In the genomic region with DNA sequence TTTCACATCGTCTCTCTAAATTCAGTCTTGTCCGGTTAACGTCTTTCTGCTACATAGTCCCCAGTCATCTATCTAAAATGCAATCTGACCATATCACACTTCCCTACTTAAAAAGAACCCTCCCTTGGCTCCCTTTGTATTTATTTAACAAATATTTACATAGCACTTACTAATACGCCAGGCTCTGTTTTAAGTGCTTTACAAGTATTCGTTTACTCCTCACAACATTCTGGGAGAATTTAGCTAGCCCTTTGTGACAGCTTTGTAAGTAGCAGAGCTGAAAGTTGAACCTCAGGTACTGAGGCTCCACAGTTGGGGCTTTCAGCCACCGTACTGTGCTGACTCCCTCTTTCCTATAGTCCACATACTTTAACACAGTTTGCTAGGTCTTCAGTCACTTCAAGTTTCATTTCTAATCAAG, we compare ENCODE assay signal across 12 cellular contexts. TPM values are rescaled to one million over a fixed set of nuclear protein-coding genes. Genes with fewer than 3 reads are reported as not detected.
DNase-seq lines count a peak whose midpoint lies in the region; ATAC-seq and TF ChIP-seq lines count a peak whose summit lies in the region.
"Had no signal": no experiment of that assay in that cellular context is flagged by ENCODE, and none has a peak within 500 bp of the region (broad histone marks: within the 10 kb centered on the region; RNA-seq: fewer than 3 reads in every experiment).

No MANE protein-coding gene starts in this region.

- peaks cover 29 to 79% (median 67%) of the 10 kb centered on the region in 4 donors for H3K4me1 Mint-ChIP-seq in naive thymus-derived CD8-positive, alpha-beta T cell

- peaks cover 100% of the 10 kb centered on the region for H3K79me2 ChIP-seq in Karpas-422 (ENCODE audit: low read length)

- peaks cover 6% of the 10 kb centered on the region; the same call in 1 of the 2 replicates for H3K36me3 ChIP-seq in Karpas-422 (ENCODE audit: insufficient read depth, low read length)

- H3K27me3 ChIP-seq in Karpas-422 (ENCODE audit: low read length), result no peaks in the 10 kb centered on the region
- no peaks in the 10 kb centered on the region for H3K27me3 ChIP-seq in foreskin keratinocyte
- H3K27me3 ChIP-seq: dorsolateral prefrontal cortex had no signal

- ATAC-seq in naive thymus-derived CD8-positive, alpha-beta T cell, result peak in 1 of 2 donors; percentile 20
- ATAC-seq in foreskin keratinocyte (no peak), GM19452 (IDR thresholded peaks at IDR 0.05; ENCODE audit: unreplicated experiment) (no peak)

- H3K27ac Mint-ChIP-seq in naive thymus-derived CD8-positive, alpha-beta T cell, result peak overlapping the region in 9 of 10 donors; percentile 3 to 76 (median 27)
- H3K27ac Mint-ChIP-seq: T-helper 1 cell treated with Interleukin-12 subunit alpha and Interleukin-12 subunit beta and Interleukin-4 antibody, amounts not matched to agents 30 μg/mL and 1 μg/mL, for 36 hours had no signal

- H3K9me3 Mint-ChIP-seq in naive thymus-derived CD8-positive, alpha-beta T cell, result no peaks in the 10 kb centered on the region
- H3K9me3 Mint-ChIP-seq: T-helper 1 cell treated with Interleukin-12 subunit alpha and Interleukin-12 subunit beta and Interleukin-4 antibody, amounts not matched to agents 30 μg/mL and 1 μg/mL, for 36 hours had no signal

- H3K4me1 ChIP-seq in Karpas-422 (ENCODE audit: low read length), result no peaks in the 10 kb centered on the region
- peaks cover 14% of the 10 kb centered on the region for H3K4me1 ChIP-seq in foreskin keratinocyte

- no peak overlapping the region for H3K4me2 ChIP-seq in Karpas-422 (ENCODE audit: low read depth, low read length, poor library complexity, severe bottlenecking)

- H3K9me3 ChIP-seq in Karpas-422 (ENCODE audit: low read length), result no peaks in the 10 kb centered on the region

- H3K4me3 Mint-ChIP-seq in naive thymus-derived CD8-positive, alpha-beta T cell, result peak overlapping the region in 8 of 10 donors; percentile 5 to 76 (median 34)
- H3K4me3 Mint-ChIP-seq: T-helper 1 cell treated with Interleukin-12 subunit alpha and Interleukin-12 subunit beta and Interleukin-4 antibody, amounts not matched to agents 30 μg/mL and 1 μg/mL, for 36 hours had no signal

- no peak for TF ChIP-seq CTCF in foreskin keratinocyte (conservative IDR thresholded peaks at IDR 0.05)

- no peak overlapping the region for H3K4me3 ChIP-seq in Karpas-422 (ENCODE audit: low read length)
- H3K4me3 ChIP-seq: dorsolateral prefrontal cortex had no signal

- H3K27me3 Mint-ChIP-seq in naive thymus-derived CD8-positive, alpha-beta T cell, result no peaks in the 10 kb centered on the region

- H4K20me1 ChIP-seq in Karpas-422 (ENCODE audit: insufficient read depth, low read depth, low read length), result peaks cover 38% of the 10 kb centered on the region

- no peak overlapping the region for H3K9ac ChIP-seq in Karpas-422 (ENCODE audit: low read length)

- DNase-seq in DMS53 (lab: John Stamatoyannopoulos, UW) (peak; percentile 77), Karpas-422 (peak; percentile 35), astrocyte of the hippocampus (ENCODE audit: low read depth, low spot score) (peak; percentile 23), islet precursor cell (no peak), foreskin keratinocyte (no peak)
- no peak for DNase-seq in naive thymus-derived CD8-positive, alpha-beta T cell
- DNase-seq: dorsolateral prefrontal cortex; KG1; NK-92 treated with Interleukin-12 subunit alpha and Interleukin-12 subunit beta, amount 100 ng/mL, for 24 hours; small intestine had no signal

- H3K36me3 Mint-ChIP-seq in naive thymus-derived CD8-positive, alpha-beta T cell, result peaks cover 0 to 31% (median 0%) of the 10 kb centered on the region in 3 donors

- no peaks in the 10 kb centered on the region for H3K9me2 ChIP-seq in Karpas-422 (replicated peaks; ENCODE audit: insufficient read depth, low read length)

- no peak overlapping the region for H2AFZ ChIP-seq in Karpas-422 (ENCODE audit: low read length)

- POLR2A ChIA-PET in naive thymus-derived CD8-positive, alpha-beta T cell (lab: Charles Lee), result no interaction called here

- H3K27ac ChIP-seq in Karpas-422 (ENCODE audit: low read length) (no peak overlapping the region), foreskin keratinocyte (no peak overlapping the region)

RNA-seq across cellular contexts. Expression of a gene that starts 9.2 kb away (rescaled TPM):
- total RNA-seq in Karpas-422 (2014; rRNA removed; shearing (Covaris generic); ENCODE audit: low replicate concordance), result 70.1 and 89.2 TPM in 2 replicates
- total RNA-seq in naive thymus-derived CD8-positive, alpha-beta T cell, result 100 to 1,000 TPM; 153 to 170 TPM
- polyA plus RNA-seq in naive thymus-derived CD8-positive, alpha-beta T cell, result 10 to 100 TPM; 10.5 to 12.5 (median 11.3) TPM
- total RNA-seq in foreskin keratinocyte, result 116 and 136 TPM in 2 replicates
- polyA plus RNA-seq in foreskin keratinocyte, result 82.2 and 87.9 TPM in 2 replicates

Comparison
In these comparisons a context has a peak if more than half of its experiments do, and no peak if none do; other contexts are left out.
1. DNase-seq: peak in DMS53 (single experiment), Karpas-422 (single experiment) and astrocyte of the hippocampus (single experiment); none in naive thymus-derived CD8-positive, alpha-beta T cell (0 of 10), islet precursor cell (single experiment) and foreskin keratinocyte (0 of 2).